In genomic region chr9:128420060-128420650, GRCh38 we compare ENCODE assay signal across 8 cellular contexts. TPM values are rescaled to one million over a fixed set of nuclear protein-coding genes. Genes with fewer than 3 reads are reported as not detected.
DNase-seq lines count a peak whose midpoint lies in the region; ATAC-seq, FAIRE-seq and TF ChIP-seq lines count a peak whose summit lies in the region.

No MANE protein-coding gene starts in this region.

- H3K4me1 ChIP-seq in A549 (peaks cover 17% of the 10 kb centered on the region; the same call in 2 of the 3 replicates), endodermal cell (ENCODE audit: control insufficient read depth, insufficient read depth, low read length) (no peaks in the 10 kb centered on the region)

- CTCF ChIA-PET in A549 (lab: Yijun Ruan, JAX) = interaction anchor here (0.6 to 12.4 kb wide), 35 partner anchors 9 to 216 kb away, joined by 3 to 171 read pairs (median 4); partner anchors contain the start of genes ODF2 and URM1

- H3K36me3 ChIP-seq in endodermal cell (ENCODE audit: control insufficient read depth, insufficient read depth, low read length) = no peaks in the 10 kb centered on the region

- H3K4me3 ChIP-seq in A549 = peak overlapping the region; percentile 80
- peak overlapping the region; percentile 81 for H3K4me3 ChIP-seq in endodermal cell (ENCODE audit: low read length)

- peak; percentile 24 to 45; a peak in 3 of 5 replicates for TF ChIP-seq RAD21 in A549 (conservative IDR thresholded peaks at IDR 0.05 in 1 of 2, IDR thresholded peaks at IDR 0.05 in 1 of 2)

- peaks cover 3% of the 10 kb centered on the region for H3K4me1 Mint-ChIP-seq in endodermal cell
- H3K4me1 Mint-ChIP-seq in mesothelial cell of epicardium = peaks cover 30% of the 10 kb centered on the region

- no peak for FAIRE-seq in A549 (lab: Jason Lieb, UNC)

- H3K27me3 Mint-ChIP-seq in endodermal cell (ENCODE audit: insufficient read depth) = peaks cover 53% of the 10 kb centered on the region
- H3K27me3 Mint-ChIP-seq in mesothelial cell of epicardium (ENCODE audit: low read depth) = peaks cover 2% of the 10 kb centered on the region

- TF ChIP-seq CTCF in A549 (IDR thresholded peaks at IDR 0.05) (peak; percentile 91), endodermal cell (conservative IDR thresholded peaks at IDR 0.05) (peak; percentile 95), mesothelial cell of epicardium (IDR thresholded peaks at IDR 0.05; ENCODE audit: unreplicated experiment) (no peak)

- no peaks in the 10 kb centered on the region for H3K36me3 Mint-ChIP-seq in endodermal cell (ENCODE audit: low read depth)
- H3K36me3 Mint-ChIP-seq in mesothelial cell of epicardium = peaks cover 8% of the 10 kb centered on the region

- peaks cover 31% of the 10 kb centered on the region for H3K27me3 ChIP-seq in endodermal cell (ENCODE audit: control insufficient read depth, insufficient read depth, low read length, poor library complexity, severe bottlenecking)

- no peak overlapping the region for H3K27ac Mint-ChIP-seq in endodermal cell
- peak overlapping the region; percentile 90 for H3K27ac Mint-ChIP-seq in mesothelial cell of epicardium

- H3K4me3 Mint-ChIP-seq in endodermal cell = peak overlapping the region; percentile 60
- H3K4me3 Mint-ChIP-seq in mesothelial cell of epicardium = peak overlapping the region; percentile 72

- POLR2A ChIA-PET in A549 (lab: Yijun Ruan, JAX) = interaction anchor here (0.6 to 2.5 kb wide), 8 partner anchors 30 to 216 kb away, joined by 3 to 18 read pairs (median 4); partner anchors contain the start of gene URM1

- H3K4me2 ChIP-seq in A549 = peak overlapping the region; percentile 97

- 3% methylated on average over 19 of the region's 59 CpGs for WGBS in A549 (ENCODE audit: missing lambda C conversion rate)
- 2 to 3% methylated on average over 28 to 59 of the region's 59 CpGs for WGBS in endodermal cell (ENCODE audit: insufficient coverage in 1 of 2, insufficient read length in 1 of 2), 2 experiments

- H3K27ac ChIP-seq in A549 (peak overlapping the region; percentile 84 to 95), endodermal cell (ENCODE audit: low read depth, low read length) (no peak overlapping the region)

- DNase-seq in A549 (ENCODE audit: low read depth in 1 of 2, low spot score in 1 of 2) (peak; percentile 60 to 71), NCI-H748 treated with DMSO at 0.1 percent for 48 hours (lab: John Stamatoyannopoulos, UW) (peak; percentile 33), endodermal cell (peak; percentile 85), mesothelial cell of epicardium (ENCODE audit: low spot score in 2 of 2, unreplicated experiment in 2 of 2) (peak; percentile 70 to 79)
- DNase-seq in activated CD8-positive, alpha-beta memory T cell treated with anti-CD3 and anti-CD28 coated beads for 48 hours (ENCODE audit: low read depth in 2 of 3, low spot score in 2 of 3) = peak; percentile 36 to 55 (median 52)
- peak; percentile 63 to 67 for DNase-seq in stimulated activated CD8-positive, alpha-beta memory T cell treated with anti-CD3 and anti-CD28 coated beads, Interleukin-2, amount 100 ng/mL, for 48 hours (ENCODE audit: low read depth in 2 of 2)

- H3K9me3 ChIP-seq in A549 (no peaks in the 10 kb centered on the region), endodermal cell (ENCODE audit: control insufficient read depth, low read length) (no peaks in the 10 kb centered on the region)

- TF ChIP-seq EP300 in A549 (IDR thresholded peaks at IDR 0.05) = no peak

- no peak overlapping the region for H3K9ac ChIP-seq in endodermal cell (ENCODE audit: extremely low read depth, low read length, poor library complexity, severe bottlenecking)

- peak; percentile 88 for ATAC-seq in A549
- ATAC-seq in GM18505 (IDR thresholded peaks at IDR 0.05; ENCODE audit: unreplicated experiment) = peak; percentile 54
- ATAC-seq in HG03066 (IDR thresholded peaks at IDR 0.05; ENCODE audit: low read depth, unreplicated experiment) = peak; percentile 76

- H3K9me3 Mint-ChIP-seq in endodermal cell (no peaks in the 10 kb centered on the region), mesothelial cell of epicardium (no peaks in the 10 kb centered on the region)

- peak; percentile 28 for TF ChIP-seq POLR2A in A549 (IDR thresholded peaks at IDR 0.05; ENCODE audit: low read length)
- no peak for TF ChIP-seq POLR2A in GM18505 (IDR thresholded peaks at IDR 0.05; ENCODE audit: borderline replicate concordance, extremely low read depth, insufficient read depth, insufficient read length)

TF ChIP-seq in A549, 52 proteins besides CTCF, POLR2A, EP300 and RAD21:
- TF ChIP-seq PHF8 (IDR thresholded peaks at IDR 0.05; ENCODE audit: borderline replicate concordance, low read depth) (0 out of 2 replicates have a peak, but pooled peaks have one; percentile 15), ZNF302 (CRISPR knock-in tag; IDR thresholded peaks at IDR 0.05) (no peak), MAX (IDR thresholded peaks at IDR 0.05) (peak; percentile 80), SMC3 (IDR thresholded peaks at IDR 0.05) (peak; percentile 70), E2F6 (IDR thresholded peaks at IDR 0.05; ENCODE audit: borderline replicate concordance, low read depth) (peak; percentile 57; the same call in 1 of the 2 replicates), HOXA7 (CRISPR knock-in tag; IDR thresholded peaks at IDR 0.05) (no peak), MYC (IDR thresholded peaks at IDR 0.05; ENCODE audit: borderline replicate concordance, low read length) (peak; percentile 52; the same call in 1 of the 2 replicates), NPAS2 (CRISPR knock-in tag; IDR thresholded peaks at IDR 0.05; ENCODE audit: borderline replicate concordance) (no peak), FOXS1 (CRISPR knock-in tag; IDR thresholded peaks at IDR 0.05) (no peak), RCOR1 (IDR thresholded peaks at IDR 0.05; ENCODE audit: low read depth, low read length) (no peak), MAZ (IDR thresholded peaks at IDR 0.05; ENCODE audit: borderline replicate concordance, low read depth, low read length) (0 out of 2 replicates have a peak, but pooled peaks have one; percentile 19)
TF ChIP-seq in A549: peak in this region for 6.

RNA-seq across cellular contexts. Expression of gene CERCAM, which starts 0.5 kb away (rescaled TPM):
- polyA plus RNA-seq in A549 (2011; rRNA removed) (16.5 and 16.6 TPM in 2 replicates), A549 (2017; fragmentation: RNase III; extraction: RNeasy Plus Mini Kit Qiagen cat#74134 plus additional on column Dnase treatment) (26.1 to 33.3 TPM (median 28.5 TPM) in 3 replicates)
- polyA plus RNA-seq in A549 (2012; cell fraction: cytosol; rRNA removed) = 40.4 and 54.7 TPM in 2 replicates
- polyA plus RNA-seq in A549 (2012; cell fraction: nucleus; rRNA removed) = 77.9 and 93.5 TPM in 2 replicates
- polyA minus RNA-seq in A549 (2011; rRNA and poly(A)+ RNA removed) = 20.1 and 20.5 TPM in 2 replicates
- total RNA-seq in endodermal cell (10 to 100 TPM; 18.5 to 26.5 TPM), mesothelial cell of epicardium (134 to 143 TPM (median 141 TPM) in 3 replicates)
- polyA plus RNA-seq in endodermal cell (2013, experiment 1 of 2) = 51.5 TPM
- polyA plus RNA-seq in endodermal cell (2013, experiment 2 of 2) = 53.6 TPM

RNA-seq across cellular contexts. Expression of gene ODF2, which starts 35.7 kb away (rescaled TPM):
- polyA plus RNA-seq in A549 (2011; rRNA removed) = 22.9 and 24.7 TPM in 2 replicates
- polyA plus RNA-seq in A549 (2012; cell fraction: cytosol; rRNA removed) = 23.0 and 24.6 TPM in 2 replicates
- polyA plus RNA-seq in A549 (2012; cell fraction: nucleus; rRNA removed) = 74.3 and 90.1 TPM in 2 replicates
- polyA plus RNA-seq in A549 (2017; fragmentation: RNase III; extraction: RNeasy Plus Mini Kit Qiagen cat#74134 plus additional on column Dnase treatment) = 29.6 to 32.0 TPM (median 30.5 TPM) in 3 replicates
- 13.6 and 14.4 TPM in 2 replicates for polyA minus RNA-seq in A549 (2011; rRNA and poly(A)+ RNA removed)
- 10 to 100 TPM; 34.5 to 48.7 TPM for total RNA-seq in endodermal cell
- 60.4 TPM for polyA plus RNA-seq in endodermal cell (2013, experiment 1 of 2)
- 57.4 TPM for polyA plus RNA-seq in endodermal cell (2013, experiment 2 of 2)
- 41.2 to 42.4 TPM (median 42.0 TPM) in 3 replicates for total RNA-seq in mesothelial cell of epicardium

RNA-seq across cellular contexts. Expression of gene URM1, which starts 49.0 kb away (rescaled TPM):
- polyA plus RNA-seq in A549 (2011; rRNA removed) (43.6 and 61.6 TPM in 2 replicates), A549 (2017; fragmentation: RNase III; extraction: RNeasy Plus Mini Kit Qiagen cat#74134 plus additional on column Dnase treatment) (49.5 to 50.6 TPM (median 49.7 TPM) in 3 replicates)
- polyA plus RNA-seq in A549 (2012; cell fraction: cytosol; rRNA removed) = 66.7 and 75.4 TPM in 2 replicates
- polyA plus RNA-seq in A549 (2012; cell fraction: nucleus; rRNA removed) = 71.3 and 83.4 TPM in 2 replicates
- 43.8 and 52.7 TPM in 2 replicates for polyA minus RNA-seq in A549 (2011; rRNA and poly(A)+ RNA removed)
- total RNA-seq in endodermal cell (10 to 100 TPM; 51.5 to 60.4 TPM), mesothelial cell of epicardium (46.6 to 54.9 TPM (median 51.5 TPM) in 3 replicates)
- polyA plus RNA-seq in endodermal cell (2013, experiment 1 of 2) = 46.9 TPM
- 45.0 TPM for polyA plus RNA-seq in endodermal cell (2013, experiment 2 of 2)

Comparison
In these comparisons a context has a peak if more than half of its experiments do, and no peak if none do; other contexts are left out.
1. DNase-seq: peak in every context shown above with its lines; median percentile 85 in endodermal cell; 74 in mesothelial cell of epicardium; 66 in A549; 65 in stimulated activated CD8-positive, alpha-beta memory T cell treated with anti-CD3 and anti-CD28 coated beads, Interleukin-2, amount 100 ng/mL, for 48 hours; 52 in activated CD8-positive, alpha-beta memory T cell treated with anti-CD3 and anti-CD28 coated beads for 48 hours; 33 in NCI-H748 treated with DMSO at 0.1 percent for 48 hours.